ENCODE assay signal across 8 cellular contexts in the genomic region with DNA sequence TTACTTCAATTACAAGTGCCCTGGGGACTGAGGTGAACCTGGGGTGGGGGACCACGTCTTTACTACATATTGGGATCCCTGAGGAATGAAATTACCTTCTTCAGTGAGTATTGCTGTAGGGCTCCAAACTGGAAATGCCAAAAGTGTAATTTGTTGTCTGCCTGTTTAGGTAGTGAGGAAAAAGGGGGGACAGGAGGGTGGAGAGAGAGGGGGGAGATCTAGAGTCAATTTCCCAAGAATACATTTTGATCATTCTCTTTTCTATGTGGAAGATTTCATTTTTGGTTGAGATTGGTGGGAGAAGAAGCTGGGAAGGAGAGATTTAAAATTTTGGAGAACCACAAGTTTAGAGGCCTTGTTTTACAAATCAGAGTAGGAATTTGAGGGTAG.
A peak's percentile ranks its signal among the peaks of the same experiment; 100 is the strongest.
DNase-seq lines count a peak whose midpoint lies in the region; ATAC-seq and TF ChIP-seq lines count a peak whose summit lies in the region.

No MANE protein-coding gene starts in this region.

- peak overlapping the region; percentile 90 for H3K27ac Mint-ChIP-seq in type B pancreatic cell

- TF ChIP-seq POLR2A in heart left ventricle (IDR thresholded peaks at IDR 0.05): no peak

- H3K27me3 Mint-ChIP-seq in type B pancreatic cell: no peaks in the 10 kb centered on the region

- peak overlapping the region in 11 of 12 donors; percentile 78 to 94 (median 84) for H3K27ac ChIP-seq in heart left ventricle
- peak overlapping the region; percentile 84 for H3K27ac ChIP-seq in brain microvascular endothelial cell
- H3K27ac ChIP-seq in mesodermal cell (ENCODE audit: low read depth, low read length, severe bottlenecking): peak overlapping the region; percentile 90

- ATAC-seq in heart left ventricle: no peak
- ATAC-seq in Right ventricle myocardium inferior: no peak

- H3K36me3 ChIP-seq in heart left ventricle: peaks cover 0 to 4% (median 0%) of the 10 kb centered on the region in 9 donors
- H3K36me3 ChIP-seq in brain microvascular endothelial cell (replicated peaks): peaks cover 5% of the 10 kb centered on the region
- no peaks in the 10 kb centered on the region for H3K36me3 ChIP-seq in mesodermal cell (ENCODE audit: control insufficient read depth, insufficient read depth, low read length)

- no peaks in the 10 kb centered on the region for H3K27me3 ChIP-seq in heart left ventricle
- H3K27me3 ChIP-seq in brain microvascular endothelial cell (replicated peaks): no peaks in the 10 kb centered on the region

- DNase-seq in heart left ventricle (no peak), Right ventricle myocardium inferior (ENCODE audit: missing footprints) (no peak), brain microvascular endothelial cell (no peak), type B pancreatic cell (ENCODE audit: extremely low spot score, unreplicated experiment) (no peak), SHP77 (lab: John Stamatoyannopoulos, UW) (no peak), NCI-H510A treated with DMSO at 0.1 percent for 48 hours (lab: John Stamatoyannopoulos, UW) (no peak)
- no peak for DNase-seq in activated CD4-positive, CD25-positive, alpha-beta regulatory T cell treated with anti-CD3 and anti-CD28 coated beads, Interleukin-2, amount 50 U/mL, for 72 hours

- in situ Hi-C loops in brain microvascular endothelial cell (cut with HindIII; ENCODE audit: low pct_ligation_motif_present, low sequenced_read_pairs): no loop called here

- 41 to 46% (median 43%) methylated on average over 1 of the region's 1 CpG for WGBS in heart left ventricle, 4 donors
- no CpG with 5 or more reads among the region's 1 CpG for WGBS in mesodermal cell (ENCODE audit: insufficient coverage in 2 of 2), 2 experiments

- H3K36me3 Mint-ChIP-seq in type B pancreatic cell: peaks cover 4% of the 10 kb centered on the region

- H3K4me3 Mint-ChIP-seq in type B pancreatic cell: peak overlapping the region; percentile 86

- H3K9me3 Mint-ChIP-seq in type B pancreatic cell: no peaks in the 10 kb centered on the region

- intact Hi-C loops in heart left ventricle (cut with DNase I): loop anchor here in 1 of 10 donors (5.0 kb wide), 1 partner anchor 35 kb away; no protein-coding TSS in a partner anchor
- intact Hi-C loops in Right ventricle myocardium inferior (cut with DNase I): loop anchor here (5.0 kb wide), 1 partner anchor 50 kb away; no protein-coding TSS in a partner anchor

- H3K4me1 ChIP-seq in heart left ventricle (peaks cover 24 to 99% (median 87%) of the 10 kb centered on the region in 12 donors), mesodermal cell (ENCODE audit: control insufficient read depth, insufficient read depth, low read length, poor library complexity, severe bottlenecking) (peaks cover 21% of the 10 kb centered on the region)

- H3K9me3 ChIP-seq in heart left ventricle (no peaks in the 10 kb centered on the region), mesodermal cell (ENCODE audit: control insufficient read depth, low read length) (no peaks in the 10 kb centered on the region)

- TF ChIP-seq CTCF in heart left ventricle (IDR thresholded peaks at IDR 0.05): no peak
- TF ChIP-seq CTCF in brain microvascular endothelial cell (IDR thresholded peaks at IDR 0.05; ENCODE audit: low read depth, low read length, missing control alignments): no peak
- TF ChIP-seq CTCF in type B pancreatic cell (conservative IDR thresholded peaks at IDR 0.05): no peak

- H3K4me1 Mint-ChIP-seq in type B pancreatic cell (ENCODE audit: unreplicated experiment): peaks cover 58% of the 10 kb centered on the region

- H3K4me3 ChIP-seq in heart left ventricle (peak overlapping the region in 9 of 12 donors; percentile 41 to 67 (median 56)), brain microvascular endothelial cell (ENCODE audit: low read depth, low read length) (peak overlapping the region; percentile 88), mesodermal cell (ENCODE audit: extremely low read depth, insufficient read depth, low read length, poor library complexity, severe bottlenecking) (peak overlapping the region; percentile 65)
